In genomic region chr6:19024737-19025136, GRCh38 we compare ENCODE assay signal across 8 cellular contexts.
A peak's percentile ranks its signal among the peaks of the same experiment; 100 is the strongest.
DNase-seq lines count a peak whose midpoint lies in the region; ATAC-seq lines count a peak whose summit lies in the region.

No MANE protein-coding gene starts in this region.

- DNase-seq in SKM-1 treated with dmso at 0.1 percent for 144 hours (lab: John Stamatoyannopoulos, UW; ENCODE audit: unreplicated experiment) (peak; percentile 4), SKM-1 (lab: John Stamatoyannopoulos, UW; ENCODE audit: unreplicated experiment) (no peak), NCI-H774 (lab: John Stamatoyannopoulos, UW) (peak; percentile 41), fibroblast of gingiva (ENCODE audit: low read depth) (peak; percentile 12), sciatic nerve (ENCODE audit: low spot score) (no peak), T-helper 1 cell (no peak)
- DNase-seq in activated CD4-positive, alpha-beta T cell treated with anti-CD3 and anti-CD28 coated beads, Interleukin-2, amount 50 U/mL, for 48 hours = no peak

- ATAC-seq in sciatic nerve (peak; percentile 66), HG03565 (IDR thresholded peaks at IDR 0.05; ENCODE audit: unreplicated experiment) (no peak)

- intact Hi-C loops in sciatic nerve (cut with DNase I) = no loop called here

Comparison
In these comparisons a context has a peak if more than half of its experiments do, and no peak if none do; other contexts are left out.
1. DNase-seq: peak in SKM-1 treated with dmso at 0.1 percent for 144 hours (single experiment), NCI-H774 (single experiment) and fibroblast of gingiva (single experiment); none in SKM-1 (single experiment), sciatic nerve (single experiment), activated CD4-positive, alpha-beta T cell treated with anti-CD3 and anti-CD28 coated beads, Interleukin-2, amount 50 U/mL, for 48 hours (0 of 2) and T-helper 1 cell (0 of 5).